20 cellular contexts compared by ENCODE assay signal in the genomic region with DNA sequence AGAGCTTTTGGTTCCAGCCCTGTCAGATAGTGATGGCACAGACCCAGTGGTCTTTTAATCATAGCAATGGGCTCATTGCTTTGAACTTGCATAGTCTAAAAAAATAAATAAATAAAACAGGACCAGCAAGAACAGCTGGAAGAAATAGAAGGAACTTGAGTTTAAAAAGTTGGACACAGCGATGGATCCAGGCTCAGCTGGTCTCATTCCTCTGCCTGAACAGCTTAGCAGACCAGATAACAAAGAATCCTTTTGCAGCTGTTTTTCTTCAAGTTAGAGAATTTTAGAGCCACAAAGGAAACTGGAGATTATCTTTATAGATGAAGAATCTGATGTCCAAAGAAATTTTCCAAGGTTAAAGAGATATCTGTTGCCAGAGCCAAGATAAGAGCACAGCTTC.
DNase-seq lines count a peak whose midpoint lies in the region; ATAC-seq and TF ChIP-seq lines count a peak whose summit lies in the region.
"Had no signal": no experiment of that assay in that cellular context is flagged by ENCODE, and none has a peak within 500 bp of the region (broad histone marks: within the 10 kb centered on the region; RNA-seq: fewer than 3 reads in every experiment).

No MANE protein-coding gene starts in this region.

- peaks cover 19% of the 10 kb centered on the region for H3K4me1 ChIP-seq in right cardiac atrium (ENCODE audit: control insufficient read depth, insufficient read depth, low read length)
- H3K4me1 ChIP-seq in gastrocnemius medialis = peaks cover 20 to 43% of the 10 kb centered on the region in 2 donors
- H3K4me1 ChIP-seq: BLaER1 had no signal

- H3K4me3 ChIP-seq in fibroblast of the aortic adventitia (ENCODE audit: low read depth, low read length) (no peak overlapping the region), right cardiac atrium (ENCODE audit: low read length) (no peak overlapping the region), gastrocnemius medialis (no peak overlapping the region)
- H3K4me3 ChIP-seq: A549, BLaER1, GM12878 had no signal

- no peak overlapping the region for H3K4me3 Mint-ChIP-seq in WTC11
- H3K4me3 Mint-ChIP-seq: CD4-positive, alpha-beta memory T cell had no signal

- WGBS in right cardiac atrium = 42% methylated on average over 1 of the region's 1 CpG

- in situ Hi-C loops in gastrocnemius medialis (cut with MboI; ENCODE audit: low sequenced_read_pairs in 4 of 4) = no loop called here

- intact Hi-C loops in right cardiac atrium (cut with DNase I) = loop anchor here in 2 of 4 donors (10.0 kb wide), 2 partner anchors 108 to 112 kb away; no protein-coding TSS in a partner anchor
- intact Hi-C loops in gastrocnemius medialis (cut with DNase I; ENCODE audit: low total_unique reads) = no loop called here

- H3K36me3 ChIP-seq in gastrocnemius medialis = no peaks in the 10 kb centered on the region
- H3K36me3 ChIP-seq: BLaER1 had no signal

- peak overlapping the region; percentile 83 for H3K27ac ChIP-seq in right cardiac atrium (ENCODE audit: low read length)
- H3K27ac ChIP-seq in gastrocnemius medialis = peak overlapping the region; percentile 47 to 72 (median 64)
- H3K27ac ChIP-seq: A549, BLaER1 had no signal

- CTCF ChIA-PET in WTC11 (lab: Charles Lee) = no interaction called here

- H3K9me3 ChIP-seq in right cardiac atrium (ENCODE audit: control insufficient read depth, low read length) (no peaks in the 10 kb centered on the region), gastrocnemius medialis (no peaks in the 10 kb centered on the region)
- H3K9me3 ChIP-seq: A549, BLaER1 had no signal

- H3K27ac Mint-ChIP-seq in WTC11 = no peak overlapping the region
- H3K27ac Mint-ChIP-seq: CD4-positive, alpha-beta memory T cell had no signal

- H3K36me3 Mint-ChIP-seq in WTC11 = no peaks in the 10 kb centered on the region
- H3K36me3 Mint-ChIP-seq: CD4-positive, alpha-beta memory T cell had no signal

- no peak for TF ChIP-seq POLR2A in gastrocnemius medialis (IDR thresholded peaks at IDR 0.05)

- ATAC-seq in right cardiac atrium (no peak), gastrocnemius medialis (no peak), WTC11 (no peak)
- ATAC-seq: A549, GM12878 had no signal

- DNase-seq in LHCN-M2 (ENCODE audit: low read depth) (peak; percentile 35), fibroblast of the aortic adventitia (ENCODE audit: low read depth) (peak; percentile 86), right cardiac atrium (no peak), gastrocnemius medialis (no peak), DMS53 (lab: John Stamatoyannopoulos, UW) (no peak), GM19240 (ENCODE audit: insufficient read length, low spot score) (no peak), WTC11 (ENCODE audit: low spot score) (no peak)
- DNase-seq: CD4-positive, alpha-beta memory T cell; DMS153; EL; Kasumi-1; MM.1S; NCI-H1092; NCI-H1436 treated with DMSO at 0.1 percent for 48 hours; NCI-H2029; NCI-H345; NCI-H524 treated with DMSO at 0.1 percent for 48 hours had no signal

- TF ChIP-seq CTCF in fibroblast of the aortic adventitia (IDR thresholded peaks at IDR 0.05; ENCODE audit: insufficient read depth, low read length) = no peak
- no peak for TF ChIP-seq CTCF in gastrocnemius medialis (IDR thresholded peaks at IDR 0.05 in 4 of 5, conservative IDR thresholded peaks at IDR 0.05 in 1 of 5)
- TF ChIP-seq CTCF in WTC11 (IDR thresholded peaks at IDR 0.05) = no peak

- H3K9me3 Mint-ChIP-seq in WTC11 = no peaks in the 10 kb centered on the region

- H3K27me3 Mint-ChIP-seq in WTC11 (ENCODE audit: low read depth) = no peaks in the 10 kb centered on the region
- H3K27me3 Mint-ChIP-seq: CD4-positive, alpha-beta memory T cell had no signal

- POLR2A ChIA-PET in WTC11 (lab: Charles Lee) = no interaction called here

- H3K27me3 ChIP-seq in right cardiac atrium (ENCODE audit: control insufficient read depth, insufficient read depth) (no peaks in the 10 kb centered on the region), gastrocnemius medialis (no peaks in the 10 kb centered on the region)
- H3K27me3 ChIP-seq: BLaER1 had no signal

- peaks cover 20% of the 10 kb centered on the region for H3K4me1 Mint-ChIP-seq in WTC11
- H3K4me1 Mint-ChIP-seq: CD4-positive, alpha-beta memory T cell had no signal

TF ChIP-seq in WTC11, 78 proteins besides CTCF, POLR2A, EP300 and RAD21:
- TF ChIP-seq, protein P1, sequence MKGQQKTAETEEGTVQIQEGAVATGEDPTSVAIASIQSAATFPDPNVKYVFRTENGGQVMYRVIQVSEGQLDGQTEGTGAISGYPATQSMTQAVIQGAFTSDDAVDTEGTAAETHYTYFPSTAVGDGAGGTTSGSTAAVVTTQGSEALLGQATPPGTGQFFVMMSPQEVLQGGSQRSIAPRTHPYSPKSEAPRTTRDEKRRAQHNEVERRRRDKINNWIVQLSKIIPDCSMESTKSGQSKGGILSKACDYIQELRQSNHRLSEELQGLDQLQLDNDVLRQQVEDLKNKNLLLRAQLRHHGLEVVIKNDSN (CRISPR knock-in tag; IDR thresholded peaks at IDR 0.05) = no peak
- TF ChIP-seq GTF2I (CRISPR knock-in tag; conservative IDR thresholded peaks at IDR 0.05) (no peak), RELA (CRISPR knock-in tag; IDR thresholded peaks at IDR 0.05; ENCODE audit: borderline replicate concordance) (no peak), ZNF396 (CRISPR knock-in tag; IDR thresholded peaks at IDR 0.05; ENCODE audit: borderline replicate concordance) (no peak), ZNF138 (CRISPR knock-in tag; conservative IDR thresholded peaks at IDR 0.05) (no peak), OVOL2 (CRISPR knock-in tag; IDR thresholded peaks at IDR 0.05; ENCODE audit: borderline replicate concordance) (no peak), NFATC4 (CRISPR knock-in tag; IDR thresholded peaks at IDR 0.05) (no peak), ESRRA (CRISPR knock-in tag; IDR thresholded peaks at IDR 0.05; ENCODE audit: borderline replicate concordance) (no peak), MXD4 (CRISPR knock-in tag; IDR thresholded peaks at IDR 0.05; ENCODE audit: borderline replicate concordance) (no peak), ZNF121 (CRISPR knock-in tag; IDR thresholded peaks at IDR 0.05) (no peak), TP53 (CRISPR knock-in tag; IDR thresholded peaks at IDR 0.05) (no peak), ZNF219 (CRISPR knock-in tag; IDR thresholded peaks at IDR 0.05; ENCODE audit: borderline replicate concordance) (no peak), ZNF423 (CRISPR knock-in tag; IDR thresholded peaks at IDR 0.05) (no peak), NFE2L1 (CRISPR knock-in tag; IDR thresholded peaks at IDR 0.05) (no peak)
- TF ChIP-seq, protein P2, sequence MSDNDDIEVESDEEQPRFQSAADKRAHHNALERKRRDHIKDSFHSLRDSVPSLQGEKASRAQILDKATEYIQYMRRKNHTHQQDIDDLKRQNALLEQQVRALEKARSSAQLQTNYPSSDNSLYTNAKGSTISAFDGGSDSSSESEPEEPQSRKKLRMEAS (CRISPR knock-in tag; IDR thresholded peaks at IDR 0.05) = no peak
- TF ChIP-seq, protein P3, sequence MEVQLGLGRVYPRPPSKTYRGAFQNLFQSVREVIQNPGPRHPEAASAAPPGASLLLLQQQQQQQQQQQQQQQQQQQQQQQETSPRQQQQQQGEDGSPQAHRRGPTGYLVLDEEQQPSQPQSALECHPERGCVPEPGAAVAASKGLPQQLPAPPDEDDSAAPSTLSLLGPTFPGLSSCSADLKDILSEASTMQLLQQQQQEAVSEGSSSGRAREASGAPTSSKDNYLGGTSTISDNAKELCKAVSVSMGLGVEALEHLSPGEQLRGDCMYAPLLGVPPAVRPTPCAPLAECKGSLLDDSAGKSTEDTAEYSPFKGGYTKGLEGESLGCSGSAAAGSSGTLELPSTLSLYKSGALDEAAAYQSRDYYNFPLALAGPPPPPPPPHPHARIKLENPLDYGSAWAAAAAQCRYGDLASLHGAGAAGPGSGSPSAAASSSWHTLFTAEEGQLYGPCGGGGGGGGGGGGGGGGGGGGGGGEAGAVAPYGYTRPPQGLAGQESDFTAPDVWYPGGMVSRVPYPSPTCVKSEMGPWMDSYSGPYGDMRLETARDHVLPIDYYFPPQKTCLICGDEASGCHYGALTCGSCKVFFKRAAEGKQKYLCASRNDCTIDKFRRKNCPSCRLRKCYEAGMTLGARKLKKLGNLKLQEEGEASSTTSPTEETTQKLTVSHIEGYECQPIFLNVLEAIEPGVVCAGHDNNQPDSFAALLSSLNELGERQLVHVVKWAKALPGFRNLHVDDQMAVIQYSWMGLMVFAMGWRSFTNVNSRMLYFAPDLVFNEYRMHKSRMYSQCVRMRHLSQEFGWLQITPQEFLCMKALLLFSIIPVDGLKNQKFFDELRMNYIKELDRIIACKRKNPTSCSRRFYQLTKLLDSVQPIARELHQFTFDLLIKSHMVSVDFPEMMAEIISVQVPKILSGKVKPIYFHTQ (CRISPR knock-in tag; IDR thresholded peaks at IDR 0.05) = no peak
- TF ChIP-seq, protein P4, sequence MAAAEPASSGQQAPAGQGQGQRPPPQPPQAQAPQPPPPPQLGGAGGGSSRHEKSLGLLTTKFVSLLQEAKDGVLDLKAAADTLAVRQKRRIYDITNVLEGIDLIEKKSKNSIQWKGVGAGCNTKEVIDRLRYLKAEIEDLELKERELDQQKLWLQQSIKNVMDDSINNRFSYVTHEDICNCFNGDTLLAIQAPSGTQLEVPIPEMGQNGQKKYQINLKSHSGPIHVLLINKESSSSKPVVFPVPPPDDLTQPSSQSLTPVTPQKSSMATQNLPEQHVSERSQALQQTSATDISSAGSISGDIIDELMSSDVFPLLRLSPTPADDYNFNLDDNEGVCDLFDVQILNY (CRISPR knock-in tag; IDR thresholded peaks at IDR 0.05) = no peak
- TF ChIP-seq, protein P5, sequence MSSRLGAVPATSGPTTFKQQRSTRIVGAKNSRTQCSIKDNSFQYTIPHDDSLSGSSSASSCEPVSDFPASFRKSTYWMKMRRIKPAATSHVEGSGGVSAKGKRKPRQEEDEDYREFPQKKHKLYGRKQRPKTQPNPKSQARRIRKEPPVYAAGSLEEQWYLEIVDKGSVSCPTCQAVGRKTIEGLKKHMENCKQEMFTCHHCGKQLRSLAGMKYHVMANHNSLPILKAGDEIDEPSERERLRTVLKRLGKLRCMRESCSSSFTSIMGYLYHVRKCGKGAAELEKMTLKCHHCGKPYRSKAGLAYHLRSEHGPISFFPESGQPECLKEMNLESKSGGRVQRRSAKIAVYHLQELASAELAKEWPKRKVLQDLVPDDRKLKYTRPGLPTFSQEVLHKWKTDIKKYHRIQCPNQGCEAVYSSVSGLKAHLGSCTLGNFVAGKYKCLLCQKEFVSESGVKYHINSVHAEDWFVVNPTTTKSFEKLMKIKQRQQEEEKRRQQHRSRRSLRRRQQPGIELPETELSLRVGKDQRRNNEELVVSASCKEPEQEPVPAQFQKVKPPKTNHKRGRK (CRISPR knock-in tag; IDR thresholded peaks at IDR 0.05; ENCODE audit: borderline replicate concordance) = no peak
- TF ChIP-seq, protein P6, sequence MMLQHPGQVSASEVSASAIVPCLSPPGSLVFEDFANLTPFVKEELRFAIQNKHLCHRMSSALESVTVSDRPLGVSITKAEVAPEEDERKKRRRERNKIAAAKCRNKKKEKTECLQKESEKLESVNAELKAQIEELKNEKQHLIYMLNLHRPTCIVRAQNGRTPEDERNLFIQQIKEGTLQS (CRISPR knock-in tag; conservative IDR thresholded peaks at IDR 0.05) = no peak

Comparison
In these comparisons a context has a peak if more than half of its experiments do, and no peak if none do; other contexts are left out.
1. DNase-seq: peak in LHCN-M2 (single experiment) and fibroblast of the aortic adventitia (single experiment); none in right cardiac atrium (0 of 3), gastrocnemius medialis (0 of 2), DMS53 (single experiment), GM19240 (single experiment) and WTC11 (single experiment).